11 cellular contexts compared by ENCODE assay signal in the genomic region with DNA sequence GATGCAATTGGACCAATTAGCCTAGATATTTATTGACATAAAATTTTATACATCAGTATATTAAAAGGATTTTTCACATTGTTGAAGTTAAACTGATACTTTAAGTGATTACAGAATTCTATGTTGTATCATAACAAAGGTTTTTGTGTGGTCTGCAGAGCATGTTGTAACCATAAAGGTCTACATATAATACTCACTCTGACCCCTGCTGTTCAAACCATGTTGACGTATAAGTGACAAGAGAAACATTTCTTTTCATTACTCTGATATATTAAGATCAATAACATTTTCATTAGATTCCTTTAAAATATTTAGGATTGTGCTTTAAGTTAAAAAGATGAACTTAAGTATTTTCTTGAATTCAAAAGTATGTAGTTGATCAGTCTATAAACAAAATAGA.
A peak's percentile ranks its signal among the peaks of the same experiment; 100 is the strongest.
DNase-seq lines count a peak whose midpoint lies in the region; ATAC-seq and TF ChIP-seq lines count a peak whose summit lies in the region.
"Had no signal": no experiment of that assay in that cellular context is flagged by ENCODE, and none has a peak within 500 bp of the region (broad histone marks: within the 10 kb centered on the region; RNA-seq: fewer than 3 reads in every experiment).

No MANE protein-coding gene starts in this region.

- H3K4me3 ChIP-seq in neural progenitor cell, result no peak overlapping the region

- no peaks in the 10 kb centered on the region for H3K4me1 ChIP-seq in neural progenitor cell

- peak; percentile 71 for ATAC-seq in HG03432 (IDR thresholded peaks at IDR 0.05; ENCODE audit: unreplicated experiment)

- H3K36me3 ChIP-seq in neural progenitor cell, result no peaks in the 10 kb centered on the region

- no peak for TF ChIP-seq CTCF in neural progenitor cell (IDR thresholded peaks at IDR 0.05)

- H3K27ac ChIP-seq in neural progenitor cell, result no peak overlapping the region

- H3K9me3 Mint-ChIP-seq in neural progenitor cell, result no peaks in the 10 kb centered on the region
- H3K9me3 Mint-ChIP-seq: stimulated activated naive CD8-positive, alpha-beta T cell treated with anti-CD3 and anti-CD28 coated beads, Interleukin-15, Interleukin-2, amounts not matched to agents 100 ng/mL and 50 ng/mL, for 24 hours; T-helper 1 cell treated with Interleukin-12 subunit alpha and Interleukin-12 subunit beta and Interleukin-4 antibody, amounts not matched to agents 30 μg/mL and 1 μg/mL, for 36 hours had no signal

- no peaks in the 10 kb centered on the region for H3K27me3 Mint-ChIP-seq in neural progenitor cell (ENCODE audit: insufficient read depth, low read depth)

- no peak overlapping the region for H2AFZ ChIP-seq in neural progenitor cell (replicated peaks)

- peaks cover 13% of the 10 kb centered on the region for H3K4me1 Mint-ChIP-seq in neural progenitor cell

- no peak overlapping the region for H3K27ac Mint-ChIP-seq in neural progenitor cell
- H3K27ac Mint-ChIP-seq: stimulated activated naive CD8-positive, alpha-beta T cell treated with anti-CD3 and anti-CD28 coated beads, Interleukin-15, Interleukin-2, amounts not matched to agents 100 ng/mL and 50 ng/mL, for 24 hours; T-helper 1 cell treated with Interleukin-12 subunit alpha and Interleukin-12 subunit beta and Interleukin-4 antibody, amounts not matched to agents 30 μg/mL and 1 μg/mL, for 36 hours had no signal

- H3K9me3 ChIP-seq in neural progenitor cell (ENCODE audit: low read depth), result no peaks in the 10 kb centered on the region

- no peaks in the 10 kb centered on the region for H3F3A ChIP-seq in neural progenitor cell (ENCODE audit: low read depth)

- no peak overlapping the region for H3K9ac ChIP-seq in neural progenitor cell

- no peaks in the 10 kb centered on the region for H3K27me3 ChIP-seq in neural progenitor cell

- no peak overlapping the region for H3K4me3 Mint-ChIP-seq in neural progenitor cell
- H3K4me3 Mint-ChIP-seq: stimulated activated naive CD8-positive, alpha-beta T cell treated with anti-CD3 and anti-CD28 coated beads, Interleukin-15, Interleukin-2, amounts not matched to agents 100 ng/mL and 50 ng/mL, for 24 hours; T-helper 1 cell treated with Interleukin-12 subunit alpha and Interleukin-12 subunit beta and Interleukin-4 antibody, amounts not matched to agents 30 μg/mL and 1 μg/mL, for 36 hours had no signal

- no peaks in the 10 kb centered on the region for H4K20me1 ChIP-seq in neural progenitor cell (ENCODE audit: low read depth)

- no peaks in the 10 kb centered on the region for H3K36me3 Mint-ChIP-seq in neural progenitor cell

- peak; percentile 15 for DNase-seq in SHP77 treated with DMSO at 0.1 percent for 48 hours (lab: John Stamatoyannopoulos, UW)
- no peak for DNase-seq in SHP77 (lab: John Stamatoyannopoulos, UW)
- peak; percentile 20 for DNase-seq in RPMI8226
- peak; percentile 11 for DNase-seq in neural progenitor cell (ENCODE audit: low spot score)
- DNase-seq in NCI-H524 treated with DMSO at 0.1 percent for 48 hours (lab: John Stamatoyannopoulos, UW), result no peak
- no peak for DNase-seq in NCI-H1048 (lab: John Stamatoyannopoulos, UW)
- no peak for DNase-seq in effector CD4-positive, alpha-beta T cell
- DNase-seq: effector CD8-positive, alpha-beta T cell had no signal

- H3K4me2 ChIP-seq in neural progenitor cell, result no peak overlapping the region

- no peaks in the 10 kb centered on the region for H3K79me2 ChIP-seq in neural progenitor cell (ENCODE audit: low read depth)

Comparison
In these comparisons a context has a peak if more than half of its experiments do, and no peak if none do; other contexts are left out.
1. DNase-seq: peak in SHP77 treated with DMSO at 0.1 percent for 48 hours (single experiment), RPMI8226 (single experiment) and neural progenitor cell (single experiment); none in SHP77 (0 of 2), NCI-H524 treated with DMSO at 0.1 percent for 48 hours (single experiment), NCI-H1048 (single experiment) and effector CD4-positive, alpha-beta T cell (single experiment).